Comparison of ENCODE assay signal across 15 cellular contexts in the genomic region with DNA sequence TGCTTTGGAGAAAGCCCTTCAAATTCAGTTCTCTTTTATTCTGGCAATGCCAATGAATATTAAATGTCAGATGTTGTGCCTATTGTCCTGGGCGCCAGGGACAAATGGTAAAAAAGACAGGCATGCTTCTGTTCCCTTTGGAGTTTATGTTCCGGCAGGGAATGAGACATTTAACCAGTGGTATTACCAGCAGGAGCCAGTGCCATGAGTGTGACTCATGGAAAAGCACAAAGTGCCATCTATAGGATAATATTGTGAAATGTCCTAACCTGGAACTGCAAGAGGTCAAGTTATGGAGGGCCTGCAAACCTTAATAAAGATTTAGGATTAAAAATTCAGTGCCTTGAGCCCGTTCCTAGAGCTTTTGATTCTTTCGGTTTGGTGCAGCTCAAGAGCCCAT. TPM values are rescaled to one million over a fixed set of nuclear protein-coding genes. Genes with fewer than 3 reads are reported as not detected.
DNase-seq lines count a peak whose midpoint lies in the region; ATAC-seq, FAIRE-seq and TF ChIP-seq lines count a peak whose summit lies in the region.
"Had no signal": no experiment of that assay in that cellular context is flagged by ENCODE, and none has a peak within 500 bp of the region (broad histone marks: within the 10 kb centered on the region; RNA-seq: fewer than 3 reads in every experiment).

No MANE protein-coding gene starts in this region.

- DNase-seq in HT-29 (ENCODE audit: low spot score), result peak; percentile 28
- peak; percentile 5 for DNase-seq in RKO (ENCODE audit: low spot score)
- no peak for DNase-seq in nephron progenitor cell
- no peak for DNase-seq in GM12891 (ENCODE audit: insufficient read length, low spot score)
- no peak for DNase-seq in right atrium auricular region (ENCODE audit: low spot score)
- no peak for DNase-seq in right cardiac atrium
- DNase-seq: activated B cell treated with CpG ODN at 0.5 μM for 24 hours; CD4-positive, CD25-positive, alpha-beta regulatory T cell; cortex of kidney; NCI-H1092; NCI-H526 treated with DMSO at 0.1 percent for 48 hours; tibial artery had no signal

- ATAC-seq in esophagus mucosa (peak; percentile 62), HG03565 (IDR thresholded peaks at IDR 0.05; ENCODE audit: unreplicated experiment) (no peak), right cardiac atrium (no peak)

- TF ChIP-seq POLR2A in GM12891 (IDR thresholded peaks at IDR 0.05; ENCODE audit: low read depth, low read length), result no peak

- TF ChIP-seq CTCF in nephron progenitor cell (IDR thresholded peaks at IDR 0.05), result no peak
- TF ChIP-seq CTCF in right atrium auricular region (IDR thresholded peaks at IDR 0.05), result no peak

- H3K27ac Mint-ChIP-seq in nephron progenitor cell, result peak overlapping the region; percentile 36
- H3K27ac Mint-ChIP-seq: activated B cell treated with CpG ODN at 0.5 μM for 24 hours; CD4-positive, CD25-positive, alpha-beta regulatory T cell had no signal

- H3K9me3 Mint-ChIP-seq in nephron progenitor cell, result peaks cover 29% of the 10 kb centered on the region
- H3K9me3 Mint-ChIP-seq: activated B cell treated with CpG ODN at 0.5 μM for 24 hours had no signal

- 72% methylated on average over 4 of the region's 4 CpGs for WGBS in right cardiac atrium

- intact Hi-C loops in right cardiac atrium (cut with DNase I), result no loop called here

- no peaks in the 10 kb centered on the region for H3K4me1 ChIP-seq in right atrium auricular region
- H3K4me1 ChIP-seq in right cardiac atrium (ENCODE audit: control insufficient read depth, insufficient read depth, low read length), result no peaks in the 10 kb centered on the region
- H3K4me1 ChIP-seq: tibial artery had no signal

- H3K9me3 ChIP-seq in right atrium auricular region (no peaks in the 10 kb centered on the region), right cardiac atrium (ENCODE audit: control insufficient read depth, low read length) (no peaks in the 10 kb centered on the region)
- H3K9me3 ChIP-seq: neutrophil, tibial artery had no signal

- no peak for FAIRE-seq in GM12891 (lab: Jason Lieb, UNC)

- no peak overlapping the region for H3K27ac ChIP-seq in right atrium auricular region
- no peak overlapping the region for H3K27ac ChIP-seq in right cardiac atrium (ENCODE audit: low read length)
- H3K27ac ChIP-seq: neutrophil, tibial artery had no signal

- H3K4me3 ChIP-seq in right atrium auricular region (no peak overlapping the region), right cardiac atrium (ENCODE audit: low read length) (no peak overlapping the region)
- H3K4me3 ChIP-seq: tibial artery had no signal

- H3K36me3 Mint-ChIP-seq in nephron progenitor cell (ENCODE audit: low read depth), result peaks cover 24% of the 10 kb centered on the region
- H3K36me3 Mint-ChIP-seq: CD4-positive, CD25-positive, alpha-beta regulatory T cell had no signal

- no peak overlapping the region for H3K4me3 Mint-ChIP-seq in nephron progenitor cell
- H3K4me3 Mint-ChIP-seq: activated B cell treated with CpG ODN at 0.5 μM for 24 hours; CD4-positive, CD25-positive, alpha-beta regulatory T cell had no signal

- peaks cover 30% of the 10 kb centered on the region for H3K4me1 Mint-ChIP-seq in nephron progenitor cell
- H3K4me1 Mint-ChIP-seq: CD4-positive, CD25-positive, alpha-beta regulatory T cell had no signal

- H3K27me3 ChIP-seq in right atrium auricular region, result no peaks in the 10 kb centered on the region
- no peaks in the 10 kb centered on the region for H3K27me3 ChIP-seq in right cardiac atrium (ENCODE audit: control insufficient read depth, insufficient read depth)
- H3K27me3 ChIP-seq: neutrophil, tibial artery had no signal

- no peaks in the 10 kb centered on the region for H3K36me3 ChIP-seq in right atrium auricular region
- H3K36me3 ChIP-seq: neutrophil, tibial artery had no signal

- H3K27me3 Mint-ChIP-seq in nephron progenitor cell (ENCODE audit: low read depth, poor library complexity), result peaks cover 2% of the 10 kb centered on the region

TF ChIP-seq in GM12891, 5 proteins besides CTCF, POLR2A, EP300 and RAD21:
- TF ChIP-seq PAX5 (IDR thresholded peaks at IDR 0.05; ENCODE audit: insufficient read depth, low read length, severe bottlenecking) (no peak), TAF1 (IDR thresholded peaks at IDR 0.05; ENCODE audit: low read depth, low read length) (no peak), POLR2AphosphoS5 (IDR thresholded peaks at IDR 0.05; ENCODE audit: low read depth, low read length) (no peak), POU2F2 (IDR thresholded peaks at IDR 0.05; ENCODE audit: low read depth, low read length) (no peak), SPI1 (IDR thresholded peaks at IDR 0.05; ENCODE audit: low read depth, low read length) (no peak)

RNA-seq across cellular contexts. Expression of gene REXO2, which starts 39.5 kb away (rescaled TPM):
- 94.3 and 95.7 TPM in 2 replicates for total RNA-seq in HT-29 (2014; rRNA removed; shearing (Covaris generic))
- total RNA-seq in esophagus mucosa, result 71.5 TPM
- polyA plus RNA-seq in GM12891 (2012; ENCODE audit: low read depth, missing spikeins), result 6.3 TPM
- 100 to 1,000 TPM; 129 to 144 TPM for total RNA-seq in right atrium auricular region
- total RNA-seq in right cardiac atrium, result 100 to 1,000 TPM; 119 to 131 (median 122) TPM
- polyA plus RNA-seq in right cardiac atrium, result 175 TPM

Comparison
In these comparisons a context has a peak if more than half of its experiments do, and no peak if none do; other contexts are left out.
1. DNase-seq: peak in HT-29 (single experiment) and RKO (single experiment); none in nephron progenitor cell (single experiment), GM12891 (single experiment), right atrium auricular region (single experiment) and right cardiac atrium (0 of 3).